ENCODE assay signal across 11 cellular contexts in genomic region chr2:12544221-12544558, GRCh38.
DNase-seq lines count a peak whose midpoint lies in the region; ATAC-seq and TF ChIP-seq lines count a peak whose summit lies in the region.
"Had no signal": no experiment of that assay in that cellular context is flagged by ENCODE, and none has a peak within 500 bp of the region (broad histone marks: within the 10 kb centered on the region; RNA-seq: fewer than 3 reads in every experiment).

No MANE protein-coding gene starts in this region.

- no peaks in the 10 kb centered on the region for H3K27me3 Mint-ChIP-seq in type B pancreatic cell
- no peaks in the 10 kb centered on the region for H3K27me3 Mint-ChIP-seq in activated T-cell treated with anti-CD3 and anti-CD28 coated beads, Interleukin-2, amount 50 U/mL, for 4 hours (ENCODE audit: low read depth)
- H3K27me3 Mint-ChIP-seq: central memory CD8-positive, alpha-beta T cell had no signal

- H3K4me3 Mint-ChIP-seq in type B pancreatic cell = peak overlapping the region; percentile 51
- no peak overlapping the region for H3K4me3 Mint-ChIP-seq in activated T-cell treated with anti-CD3 and anti-CD28 coated beads, Interleukin-2, amount 50 U/mL, for 4 hours
- H3K4me3 Mint-ChIP-seq: central memory CD8-positive, alpha-beta T cell; immature natural killer cell had no signal

- DNase-seq in type B pancreatic cell (ENCODE audit: extremely low spot score, unreplicated experiment) = no peak
- DNase-seq in activated T-cell treated with anti-CD3 and anti-CD28 coated beads, Interleukin-2, amount 50 U/mL, for 4 hours = no peak
- DNase-seq in effector memory CD4-positive, alpha-beta T cell = no peak
- no peak for DNase-seq in stimulated activated CD4-positive, alpha-beta T cell treated with anti-CD3 and anti-CD28 coated beads, Interleukin-2, amount 100 ng/mL, for 48 hours
- DNase-seq: activated naive CD4-positive, alpha-beta T cell; DMS 273 treated with DMSO at 0.1 percent for 48 hours; immature natural killer cell had no signal

- no peak overlapping the region for H3K4me3 ChIP-seq in effector memory CD4-positive, alpha-beta T cell (ENCODE audit: insufficient read depth, low read depth, low read length, poor library complexity, severe bottlenecking)

- H3K9me3 ChIP-seq in effector memory CD4-positive, alpha-beta T cell (ENCODE audit: control insufficient read depth, low read length) = no peaks in the 10 kb centered on the region

- TF ChIP-seq CTCF in type B pancreatic cell (conservative IDR thresholded peaks at IDR 0.05) = no peak

- no peaks in the 10 kb centered on the region for H3K36me3 ChIP-seq in effector memory CD4-positive, alpha-beta T cell (ENCODE audit: control insufficient read depth, insufficient read depth, low read length)

- H3K4me1 ChIP-seq in effector memory CD4-positive, alpha-beta T cell (ENCODE audit: control insufficient read depth, insufficient read depth, low read length, poor library complexity, severe bottlenecking) = no peaks in the 10 kb centered on the region

- no peaks in the 10 kb centered on the region for H3K36me3 Mint-ChIP-seq in type B pancreatic cell
- H3K36me3 Mint-ChIP-seq in activated T-cell treated with anti-CD3 and anti-CD28 coated beads, Interleukin-2, amount 50 U/mL, for 4 hours (ENCODE audit: insufficient read depth) = no peaks in the 10 kb centered on the region
- H3K36me3 Mint-ChIP-seq: immature natural killer cell had no signal

- peaks cover 5% of the 10 kb centered on the region for H3K9me3 Mint-ChIP-seq in type B pancreatic cell
- H3K9me3 Mint-ChIP-seq in activated T-cell treated with anti-CD3 and anti-CD28 coated beads, Interleukin-2, amount 50 U/mL, for 4 hours = peaks cover 5% of the 10 kb centered on the region
- H3K9me3 Mint-ChIP-seq: central memory CD8-positive, alpha-beta T cell; immature natural killer cell had no signal

- ATAC-seq in GM19035 (IDR thresholded peaks at IDR 0.05; ENCODE audit: unreplicated experiment) = peak; percentile 81
- ATAC-seq in HG02571 (IDR thresholded peaks at IDR 0.05; ENCODE audit: unreplicated experiment) = peak; percentile 84
- peak; percentile 89 for ATAC-seq in HG03432 (IDR thresholded peaks at IDR 0.05; ENCODE audit: unreplicated experiment)
- ATAC-seq in activated T-cell treated with anti-CD3 and anti-CD28 coated beads, Interleukin-2, amount 50 U/mL, for 4 hours = no peak

- peaks cover 39% of the 10 kb centered on the region for H3K4me1 Mint-ChIP-seq in type B pancreatic cell (ENCODE audit: unreplicated experiment)
- peaks cover 9% of the 10 kb centered on the region for H3K4me1 Mint-ChIP-seq in activated T-cell treated with anti-CD3 and anti-CD28 coated beads, Interleukin-2, amount 50 U/mL, for 4 hours (ENCODE audit: low read depth)
- H3K4me1 Mint-ChIP-seq: immature natural killer cell had no signal

- no peak overlapping the region for H3K27ac Mint-ChIP-seq in type B pancreatic cell
- H3K27ac Mint-ChIP-seq: immature natural killer cell had no signal

- no peak overlapping the region for H3K27ac ChIP-seq in effector memory CD4-positive, alpha-beta T cell (ENCODE audit: insufficient read depth, low read length, poor library complexity, severe bottlenecking)

- no peaks in the 10 kb centered on the region for H3K27me3 ChIP-seq in effector memory CD4-positive, alpha-beta T cell (replicated peaks; ENCODE audit: control insufficient read depth, insufficient read depth, low read length, poor library complexity, severe bottlenecking)

Comparison
In these comparisons a context has a peak if more than half of its experiments do, and no peak if none do; other contexts are left out.
1. ATAC-seq: peak in GM19035 (single experiment), HG02571 (single experiment) and HG03432 (single experiment); none in activated T-cell treated with anti-CD3 and anti-CD28 coated beads, Interleukin-2, amount 50 U/mL, for 4 hours (0 of 2).